ENCODE assay signal across 16 cellular contexts in genomic region chr10:102102421-102102820, GRCh38. TPM values are rescaled to one million over a fixed set of nuclear protein-coding genes. Genes with fewer than 3 reads are reported as not detected.
DNase-seq lines count a peak whose midpoint lies in the region; ATAC-seq, FAIRE-seq and TF ChIP-seq lines count a peak whose summit lies in the region.
"Had no signal": no experiment of that assay in that cellular context is flagged by ENCODE, and none has a peak within 500 bp of the region (broad histone marks: within the 10 kb centered on the region; RNA-seq: fewer than 3 reads in every experiment).

No MANE protein-coding gene starts in this region.

- H2AK5ac ChIP-seq in H1 (ENCODE audit: low read depth, low read length) = no peak overlapping the region

- H3K4me3 ChIP-seq in H1 (ENCODE audit: extremely low read depth in 1 of 4, insufficient read depth in 2 of 4, low read depth in 3 of 4, low read length in 4 of 4) = no peak overlapping the region
- H3K4me3 ChIP-seq: BLaER1 treated with 17β-estradiol and CSF1 and Interleukin-3, amounts not matched to agents 10 nM and 100 nM had no signal

- H2AFZ ChIP-seq in H1 (ENCODE audit: low read length) = no peak overlapping the region

- no peaks in the 10 kb centered on the region for H3K23me2 ChIP-seq in H1 (ENCODE audit: low read depth, low read length)

- TF ChIP-seq EP300 in H1 (IDR thresholded peaks at IDR 0.05; ENCODE audit: borderline replicate concordance in 1 of 2, low read depth in 2 of 2, low read length in 2 of 2) = no peak

- H2BK120ac ChIP-seq in H1 (replicated peaks; ENCODE audit: low read depth, low read length) = no peak overlapping the region

- no peaks in the 10 kb centered on the region for H3K79me1 ChIP-seq in H1 (ENCODE audit: low read depth, low read length)

- H2BK20ac ChIP-seq in H1 (ENCODE audit: low read length) = no peak overlapping the region

- WGBS in H1 (ENCODE audit: extremely low coverage in 1 of 2, insufficient coverage in 1 of 2, insufficient read length in 1 of 2, insufficient replicate concordance in 2 of 2, low coverage in 1 of 2, low lambda C conversion rate in 2 of 2, missing lambda C conversion rate in 1 of 2), 2 experiments = 100% methylated on average over 1 of the region's 1 CpG; no CpG with 5 or more reads in 1 of the 2 experiments

- H3K27me3 Mint-ChIP-seq in activated naive CD4-positive, alpha-beta T cell treated with anti-CD3 and anti-CD28 coated beads, Interleukin-2, amount 10 ng/mL, durations not matched to agents 7 days and 5 days = no peaks in the 10 kb centered on the region
- H3K27me3 Mint-ChIP-seq: CD4-positive, CD25-positive, alpha-beta regulatory T cell had no signal

- H3K27me3 ChIP-seq in H1 (replicated peaks in 1 of 4; ENCODE audit: control insufficient read depth in 3 of 4, extremely low read depth in 1 of 4, insufficient read depth in 3 of 4, low read length in 3 of 4) = no peaks in the 10 kb centered on the region
- H3K27me3 ChIP-seq: BLaER1 treated with 17β-estradiol and CSF1 and Interleukin-3, amounts not matched to agents 10 nM and 100 nM had no signal

- H3K27ac Mint-ChIP-seq in activated naive CD4-positive, alpha-beta T cell treated with anti-CD3 and anti-CD28 coated beads, Interleukin-2, amount 10 ng/mL, durations not matched to agents 7 days and 5 days = peak overlapping the region; percentile 45
- peak overlapping the region; percentile 78 for H3K27ac Mint-ChIP-seq in stimulated activated effector memory CD8-positive, alpha-beta T cell treated with anti-CD3 and anti-CD28 coated beads, Interleukin-12 subunit alpha, Interleukin-12 subunit beta, amount 100 ng/mL, for 72 hours
- H3K27ac Mint-ChIP-seq: CD4-positive, CD25-positive, alpha-beta regulatory T cell had no signal

- H4K20me1 ChIP-seq in H1 (replicated peaks in 1 of 2; ENCODE audit: control insufficient read depth in 1 of 2, insufficient read depth in 2 of 2, low read length in 2 of 2) = peaks cover 0 to 2% of the 10 kb centered on the region in 2 experiments

- H4K5ac ChIP-seq in H1 (ENCODE audit: insufficient read length, low read depth, low read length) = no peak overlapping the region

- H3K79me2 ChIP-seq in H1 (ENCODE audit: control insufficient read depth in 1 of 2, insufficient read depth in 2 of 2, low read length in 2 of 2) = no peaks in the 10 kb centered on the region

- H3K4me3 Mint-ChIP-seq in activated naive CD4-positive, alpha-beta T cell treated with anti-CD3 and anti-CD28 coated beads, Interleukin-2, amount 10 ng/mL, durations not matched to agents 7 days and 5 days = no peak overlapping the region
- no peak overlapping the region for H3K4me3 Mint-ChIP-seq in stimulated activated effector memory CD8-positive, alpha-beta T cell treated with anti-CD3 and anti-CD28 coated beads, Interleukin-12 subunit alpha, Interleukin-12 subunit beta, amount 100 ng/mL, for 72 hours
- H3K4me3 Mint-ChIP-seq: CD4-positive, CD25-positive, alpha-beta regulatory T cell had no signal

- CTCF ChIA-PET in activated naive CD4-positive, alpha-beta T cell treated with anti-CD3 and anti-CD28 coated beads, Interleukin-2, amount 10 ng/mL, durations not matched to agents 7 days and 5 days (lab: Charles Lee) = interaction anchor here (1.6 kb wide), 2 partner anchors 10 to 262 kb away, joined by 3 to 5 read pairs; no protein-coding TSS in a partner anchor
- CTCF ChIA-PET in RWPE1 (lab: Yijun Ruan, JAX) = interaction anchor here (0.6 kb wide), 1 partner anchor 360 kb away, joined by 4 read pairs; no protein-coding TSS in a partner anchor
- CTCF ChIA-PET in H1 (lab: Charles Lee; ENCODE audit: partially characterized antibody) = interaction anchor here (1.4 to 8.7 kb wide), 5 partner anchors 8 to 44 kb away, joined by 3 to 86 read pairs (median 5); no protein-coding TSS in a partner anchor

- H2BK12ac ChIP-seq in H1 (ENCODE audit: low read depth, low read length) = no peak overlapping the region

- no peak overlapping the region for H3K9ac ChIP-seq in H1 (replicated peaks in 1 of 4; ENCODE audit: extremely low read depth in 1 of 4, low read depth in 3 of 4, low read length in 3 of 4)
- H3K9ac ChIP-seq: BLaER1 treated with 17β-estradiol and CSF1 and Interleukin-3, amounts not matched to agents 10 nM and 100 nM had no signal

- no peak overlapping the region for H3K18ac ChIP-seq in H1 (ENCODE audit: extremely low read depth, low read length)

- H3K23ac ChIP-seq in H1 (ENCODE audit: insufficient read length) = no peak overlapping the region

- POLR2A ChIA-PET in RWPE1 (lab: Yijun Ruan, JAX; ENCODE audit: low non-redundant PET) (interaction anchor here (0.5 kb wide), 1 partner anchor 11 kb away, joined by 4 read pairs; no protein-coding TSS in a partner anchor), H1 (lab: Charles Lee; ENCODE audit: partially characterized antibody) (interaction anchor here (0.7 to 4.9 kb wide), 16 partner anchors 8 to 218 kb away, joined by 3 to 34 read pairs (median 5); partner anchors contain the start of genes LDB1 and NOLC1)

- no peak overlapping the region for H2BK5ac ChIP-seq in H1 (ENCODE audit: low read depth, low read length)

- H3K14ac ChIP-seq in H1 (ENCODE audit: insufficient read length) = no peak overlapping the region

- H3K27ac ChIP-seq in RWPE1 (peak overlapping the region; percentile 16; the same call in 1 of the 2 replicates), H1 (ENCODE audit: low read depth, low read length) (no peak overlapping the region)
- H3K27ac ChIP-seq: 22Rv1; BLaER1 treated with 17β-estradiol and CSF1 and Interleukin-3, amounts not matched to agents 10 nM and 100 nM had no signal

- peaks cover 19% of the 10 kb centered on the region for H3K4me1 Mint-ChIP-seq in activated naive CD4-positive, alpha-beta T cell treated with anti-CD3 and anti-CD28 coated beads, Interleukin-2, amount 10 ng/mL, durations not matched to agents 7 days and 5 days
- peaks cover 16% of the 10 kb centered on the region for H3K4me1 Mint-ChIP-seq in stimulated activated effector memory CD8-positive, alpha-beta T cell treated with anti-CD3 and anti-CD28 coated beads, Interleukin-12 subunit alpha, Interleukin-12 subunit beta, amount 100 ng/mL, for 72 hours

- FAIRE-seq in H1 (lab: Jason Lieb, UNC) = no peak
- FAIRE-seq: GM12892, GM19239, H54 had no signal

- H3K4me1 ChIP-seq in H1 (replicated peaks in 1 of 4; ENCODE audit: control insufficient read depth in 3 of 4, insufficient read depth in 4 of 4, low read length in 3 of 4) = no peaks in the 10 kb centered on the region

- no peak for TF ChIP-seq CTCF in RWPE1 (conservative IDR thresholded peaks at IDR 0.05; ENCODE audit: low read depth)
- TF ChIP-seq CTCF in H1 (IDR thresholded peaks at IDR 0.05; ENCODE audit: control extremely low read depth in 1 of 3, insufficient read depth in 1 of 3, low read depth in 1 of 3, low read length in 3 of 3) = no peak

- no peak overlapping the region for H3K4ac ChIP-seq in H1 (replicated peaks; ENCODE audit: insufficient read length, low read depth, low read length)

- H3K36me3 ChIP-seq in H1 (ENCODE audit: control insufficient read depth in 2 of 4, insufficient read depth in 4 of 4, low read length in 3 of 4) = peaks cover 2 to 30% (median 7%) of the 10 kb centered on the region in 4 experiments; a peak in 6 of 8 replicates

- 0 out of 2 replicates have a peak overlapping the region, but pooled peaks have one; percentile 3 for H4K8ac ChIP-seq in H1 (ENCODE audit: extremely low read depth, insufficient read depth, low read length)

- no peaks in the 10 kb centered on the region for H3K9me3 ChIP-seq in H1 (ENCODE audit: insufficient read depth in 2 of 2, low read depth in 1 of 2, low read length in 1 of 2)
- H3K9me3 ChIP-seq: BLaER1 treated with 17β-estradiol and CSF1 and Interleukin-3, amounts not matched to agents 10 nM and 100 nM had no signal

- peaks cover 14% of the 10 kb centered on the region for H3K36me3 Mint-ChIP-seq in activated naive CD4-positive, alpha-beta T cell treated with anti-CD3 and anti-CD28 coated beads, Interleukin-2, amount 10 ng/mL, durations not matched to agents 7 days and 5 days
- peaks cover 46% of the 10 kb centered on the region for H3K36me3 Mint-ChIP-seq in stimulated activated effector memory CD8-positive, alpha-beta T cell treated with anti-CD3 and anti-CD28 coated beads, Interleukin-12 subunit alpha, Interleukin-12 subunit beta, amount 100 ng/mL, for 72 hours

- H4K91ac ChIP-seq in H1 (replicated peaks; ENCODE audit: insufficient read length, low read length) = no peak overlapping the region

- H3K9me3 Mint-ChIP-seq in activated naive CD4-positive, alpha-beta T cell treated with anti-CD3 and anti-CD28 coated beads, Interleukin-2, amount 10 ng/mL, durations not matched to agents 7 days and 5 days = no peaks in the 10 kb centered on the region
- H3K9me3 Mint-ChIP-seq in stimulated activated effector memory CD8-positive, alpha-beta T cell treated with anti-CD3 and anti-CD28 coated beads, Interleukin-12 subunit alpha, Interleukin-12 subunit beta, amount 100 ng/mL, for 72 hours = no peaks in the 10 kb centered on the region
- H3K9me3 Mint-ChIP-seq: CD4-positive, CD25-positive, alpha-beta regulatory T cell had no signal

- TF ChIP-seq POLR2A in H1 (IDR thresholded peaks at IDR 0.05; ENCODE audit: control extremely low read depth in 1 of 2, low read depth in 2 of 2, low read length in 2 of 2) = no peak

- H3K56ac ChIP-seq in H1 (replicated peaks; ENCODE audit: insufficient read length, low read depth, low read length) = no peak overlapping the region

- DNase-seq in activated naive CD4-positive, alpha-beta T cell treated with anti-CD3 and anti-CD28 coated beads, Interleukin-2, amount 10 ng/mL, durations not matched to agents 7 days and 5 days = no peak
- DNase-seq in activated naive CD4-positive, alpha-beta T cell (lab: John Stamatoyannopoulos, UW) = no peak
- DNase-seq in RWPE1 (ENCODE audit: low spot score) = no peak
- DNase-seq in H1 (ENCODE audit: low read depth in 1 of 2, low spot score in 2 of 2) = no peak
- DNase-seq in stimulated activated effector memory CD8-positive, alpha-beta T cell treated with anti-CD3 and anti-CD28 coated beads, Interleukin-12 subunit alpha, Interleukin-12 subunit beta, amount 100 ng/mL, for 72 hours (ENCODE audit: low spot score in 2 of 2) = no peak
- no peak for DNase-seq in medulla oblongata (ENCODE audit: extremely low spot score)
- DNase-seq: CD4-positive, CD25-positive, alpha-beta regulatory T cell; DMS53; GDM1 had no signal

- no peak overlapping the region for H2BK15ac ChIP-seq in H1 (ENCODE audit: low read length)

- H3K4me2 ChIP-seq in H1 (ENCODE audit: insufficient read depth in 1 of 2, low read depth in 2 of 2, low read length in 2 of 2) = no peak overlapping the region
- H3K4me2 ChIP-seq: BLaER1 treated with 17β-estradiol and CSF1 and Interleukin-3, amounts not matched to agents 10 nM and 100 nM had no signal

- ATAC-seq in stimulated activated effector memory CD8-positive, alpha-beta T cell treated with anti-CD3 and anti-CD28 coated beads, Interleukin-12 subunit alpha, Interleukin-12 subunit beta, amount 100 ng/mL, for 72 hours = no peak
- ATAC-seq in HG03520 (IDR thresholded peaks at IDR 0.05; ENCODE audit: unreplicated experiment) (no peak), HG03571 (IDR thresholded peaks at IDR 0.05; ENCODE audit: unreplicated experiment) (no peak)

- no peak for TF ChIP-seq RAD21 in H1 (IDR thresholded peaks at IDR 0.05 in 1 of 2, conservative IDR thresholded peaks at IDR 0.05 in 1 of 2; ENCODE audit: low read depth in 2 of 2, low read length in 2 of 2)

RNA-seq across cellular contexts. Expression of gene LDB1, which starts 17.7 kb away (rescaled TPM):
- total RNA-seq in H1 (2021; fragmentation: NEBNext Ultra II Directional; extraction: Animal tissue kit (Norgen Biotek cat#: 25700)) = 88.4 and 88.8 TPM in 2 replicates
- 138 and 170 TPM in 2 replicates for polyA plus RNA-seq in H1 (2011; rRNA removed)
- 134 TPM for polyA plus RNA-seq in H1 (2011; cell fraction: cytosol; rRNA removed)
- 345 TPM for polyA plus RNA-seq in H1 (2011; cell fraction: nucleus; rRNA removed)
- 91.5 to 105 TPM (median 97.6 TPM) in 4 replicates for polyA plus RNA-seq in H1 (2012, experiment 1 of 2)
- 61.4 TPM for polyA plus RNA-seq in H1 (2012, experiment 2 of 2)
- 72.4 TPM for polyA plus RNA-seq in H1 (2013, experiment 1 of 2)
- 63.4 TPM for polyA plus RNA-seq in H1 (2013, experiment 2 of 2)
- 136 and 173 TPM in 2 replicates for polyA minus RNA-seq in H1 (2011; rRNA and poly(A)+ RNA removed)
- 72.1 TPM for polyA minus RNA-seq in H1 (2011; cell fraction: cytosol; rRNA and poly(A)+ RNA removed)
- 91.2 TPM for polyA minus RNA-seq in H1 (2011; cell fraction: nucleus; rRNA and poly(A)+ RNA removed)

RNA-seq across cellular contexts. Expression of gene PPRC1, which starts 30.4 kb away (rescaled TPM):
- 86.2 and 88.4 TPM in 2 replicates for total RNA-seq in H1 (2021; fragmentation: NEBNext Ultra II Directional; extraction: Animal tissue kit (Norgen Biotek cat#: 25700))
- polyA plus RNA-seq in H1 (2011; rRNA removed) = 46.5 and 65.3 TPM in 2 replicates
- polyA plus RNA-seq in H1 (2011; cell fraction: cytosol; rRNA removed) = 34.7 TPM
- polyA plus RNA-seq in H1 (2011; cell fraction: nucleus; rRNA removed) = 83.7 TPM
- 59.8 to 81.4 TPM (median 78.6 TPM) in 4 replicates for polyA plus RNA-seq in H1 (2012, experiment 1 of 2)
- 59.2 TPM for polyA plus RNA-seq in H1 (2012, experiment 2 of 2)
- polyA plus RNA-seq in H1 (2013, experiment 1 of 2) = 61.6 TPM
- 58.6 TPM for polyA plus RNA-seq in H1 (2013, experiment 2 of 2)
- polyA minus RNA-seq in H1 (2011; rRNA and poly(A)+ RNA removed) = 73.5 and 89.5 TPM in 2 replicates
- polyA minus RNA-seq in H1 (2011; cell fraction: cytosol; rRNA and poly(A)+ RNA removed) = 52.6 TPM
- 53.6 TPM for polyA minus RNA-seq in H1 (2011; cell fraction: nucleus; rRNA and poly(A)+ RNA removed)

RNA-seq across cellular contexts. Expression of gene HPS6, which starts 37.3 kb away (rescaled TPM):
- 16.2 and 17.7 TPM in 2 replicates for total RNA-seq in H1 (2021; fragmentation: NEBNext Ultra II Directional; extraction: Animal tissue kit (Norgen Biotek cat#: 25700))
- 10.2 and 12.3 TPM in 2 replicates for polyA plus RNA-seq in H1 (2011; rRNA removed)
- polyA plus RNA-seq in H1 (2011; cell fraction: cytosol; rRNA removed) = 8.5 TPM
- 9.5 TPM for polyA plus RNA-seq in H1 (2011; cell fraction: nucleus; rRNA removed)
- 7.7 to 13.0 TPM (median 11.5 TPM) in 4 replicates for polyA plus RNA-seq in H1 (2012, experiment 1 of 2)
- 14.0 TPM for polyA plus RNA-seq in H1 (2012, experiment 2 of 2)
- polyA plus RNA-seq in H1 (2013, experiment 1 of 2) = 8.3 TPM
- polyA plus RNA-seq in H1 (2013, experiment 2 of 2) = 8.2 TPM
- 8.9 and 10.7 TPM in 2 replicates for polyA minus RNA-seq in H1 (2011; rRNA and poly(A)+ RNA removed)
- 10.3 TPM for polyA minus RNA-seq in H1 (2011; cell fraction: cytosol; rRNA and poly(A)+ RNA removed)
- polyA minus RNA-seq in H1 (2011; cell fraction: nucleus; rRNA and poly(A)+ RNA removed) = 7.0 TPM

RNA-seq across cellular contexts. Expression of gene ARMH3, which starts 46.4 kb away (rescaled TPM):
- 16.1 and 18.3 TPM in 2 replicates for total RNA-seq in H1 (2021; fragmentation: NEBNext Ultra II Directional; extraction: Animal tissue kit (Norgen Biotek cat#: 25700))
- 10.6 and 11.6 TPM in 2 replicates for polyA plus RNA-seq in H1 (2011; rRNA removed)
- 13.3 TPM for polyA plus RNA-seq in H1 (2011; cell fraction: cytosol; rRNA removed)
- polyA plus RNA-seq in H1 (2011; cell fraction: nucleus; rRNA removed) = 12.0 TPM
- polyA plus RNA-seq in H1 (2012, experiment 1 of 2) = 14.2 to 17.2 TPM (median 14.8 TPM) in 4 replicates
- polyA plus RNA-seq in H1 (2012, experiment 2 of 2) = 5.2 TPM
- polyA plus RNA-seq in H1 (2013, experiment 1 of 2) = 8.1 TPM
- polyA plus RNA-seq in H1 (2013, experiment 2 of 2) = 7.0 TPM
- polyA minus RNA-seq in H1 (2011; rRNA and poly(A)+ RNA removed) = 19.0 and 24.4 TPM in 2 replicates
- polyA minus RNA-seq in H1 (2011; cell fraction: cytosol; rRNA and poly(A)+ RNA removed) = 12.8 TPM
- polyA minus RNA-seq in H1 (2011; cell fraction: nucleus; rRNA and poly(A)+ RNA removed) = 18.9 TPM

RNA-seq across cellular contexts. Expression of gene NOLC1, which starts 49.8 kb away (rescaled TPM):
- 191 and 194 TPM in 2 replicates for total RNA-seq in H1 (2021; fragmentation: NEBNext Ultra II Directional; extraction: Animal tissue kit (Norgen Biotek cat#: 25700))
- 63.5 and 86.3 TPM in 2 replicates for polyA plus RNA-seq in H1 (2011; rRNA removed)
- polyA plus RNA-seq in H1 (2011; cell fraction: cytosol; rRNA removed) = 167 TPM
- 72.4 TPM for polyA plus RNA-seq in H1 (2011; cell fraction: nucleus; rRNA removed)
- polyA plus RNA-seq in H1 (2012, experiment 1 of 2) = 146 to 155 TPM (median 150 TPM) in 4 replicates
- 11.2 TPM for polyA plus RNA-seq in H1 (2012, experiment 2 of 2)
- polyA plus RNA-seq in H1 (2013, experiment 1 of 2) = 180 TPM
- 184 TPM for polyA plus RNA-seq in H1 (2013, experiment 2 of 2)
- polyA minus RNA-seq in H1 (2011; rRNA and poly(A)+ RNA removed) = 81.9 and 106 TPM in 2 replicates
- polyA minus RNA-seq in H1 (2011; cell fraction: cytosol; rRNA and poly(A)+ RNA removed) = 71.8 TPM
- polyA minus RNA-seq in H1 (2011; cell fraction: nucleus; rRNA and poly(A)+ RNA removed) = 41.1 TPM
